10 cellular contexts compared by ENCODE assay signal in genomic region chr13:103067751-103068563, GRCh38. TPM values are rescaled to one million over a fixed set of nuclear protein-coding genes. Genes with fewer than 3 reads are reported as not detected.
DNase-seq lines count a peak whose midpoint lies in the region; ATAC-seq and TF ChIP-seq lines count a peak whose summit lies in the region.
"Had no signal": no experiment of that assay in that cellular context is flagged by ENCODE, and none has a peak within 500 bp of the region (broad histone marks: within the 10 kb centered on the region; RNA-seq: fewer than 3 reads in every experiment).

No MANE protein-coding gene starts in this region.

- H3K9me3 Mint-ChIP-seq in activated naive CD8-positive, alpha-beta T cell treated with anti-CD3 and anti-CD28 coated beads for 36 hours = peaks cover 2% of the 10 kb centered on the region

- H3K27me3 Mint-ChIP-seq in activated naive CD8-positive, alpha-beta T cell treated with anti-CD3 and anti-CD28 coated beads for 36 hours = no peaks in the 10 kb centered on the region

- no peak overlapping the region for H3K27ac Mint-ChIP-seq in activated naive CD8-positive, alpha-beta T cell treated with anti-CD3 and anti-CD28 coated beads for 36 hours

- peak; percentile 54 for ATAC-seq in GM19452 (IDR thresholded peaks at IDR 0.05; ENCODE audit: unreplicated experiment)
- ATAC-seq in HG03378 (IDR thresholded peaks at IDR 0.05; ENCODE audit: unreplicated experiment) = peak; percentile 67

- H3K4me3 Mint-ChIP-seq in activated naive CD8-positive, alpha-beta T cell treated with anti-CD3 and anti-CD28 coated beads for 36 hours = no peak overlapping the region

- no peak for TF ChIP-seq CTCF in GM10266 (IDR thresholded peaks at IDR 0.05; ENCODE audit: control insufficient read depth, insufficient read depth, low read depth, missing control alignments)

- H3K4me1 Mint-ChIP-seq in activated naive CD8-positive, alpha-beta T cell treated with anti-CD3 and anti-CD28 coated beads for 36 hours = no peaks in the 10 kb centered on the region

- peak; percentile 6 for DNase-seq in GM10266 (ENCODE audit: extremely low spot score)
- peak; percentile 14 for DNase-seq in epithelial cell of prostate (ENCODE audit: low read depth, low spot score)
- DNase-seq in cortex of kidney (lab: John Stamatoyannopoulos, UW) = no peak
- DNase-seq in DMS 273 treated with DMSO at 0.1 percent for 48 hours (lab: John Stamatoyannopoulos, UW) = no peak
- DNase-seq in SHP77 treated with DMSO at 0.1 percent for 48 hours (lab: John Stamatoyannopoulos, UW) = no peak
- DNase-seq in activated naive CD8-positive, alpha-beta T cell treated with anti-CD3 and anti-CD28 coated beads for 36 hours = no peak
- DNase-seq: NCI-H2081 had no signal

- H3K27ac ChIP-seq in epithelial cell of prostate = no peak overlapping the region

- H3K36me3 Mint-ChIP-seq in activated naive CD8-positive, alpha-beta T cell treated with anti-CD3 and anti-CD28 coated beads for 36 hours = no peaks in the 10 kb centered on the region

RNA-seq across cellular contexts. Expression of gene SLC10A2, which starts 1.7 kb away (rescaled TPM):
- total RNA-seq in activated naive CD8-positive, alpha-beta T cell treated with anti-CD3 and anti-CD28 coated beads for 36 hours = not detected
- total RNA-seq: osteocyte had no signal

Comparison
In these comparisons a context has a peak if more than half of its experiments do, and no peak if none do; other contexts are left out.
1. DNase-seq: peak in GM10266 (single experiment) and epithelial cell of prostate (single experiment); none in cortex of kidney (single experiment), DMS 273 treated with DMSO at 0.1 percent for 48 hours (single experiment), SHP77 treated with DMSO at 0.1 percent for 48 hours (single experiment) and activated naive CD8-positive, alpha-beta T cell treated with anti-CD3 and anti-CD28 coated beads for 36 hours (single experiment).